11 cellular contexts compared by ENCODE assay signal in genomic region chr10:5691786-5692185, GRCh38. TPM values are rescaled to one million over a fixed set of nuclear protein-coding genes. Genes with fewer than 3 reads are reported as not detected.
DNase-seq lines count a peak whose midpoint lies in the region; ATAC-seq, FAIRE-seq and TF ChIP-seq lines count a peak whose summit lies in the region.
"Had no signal": no experiment of that assay in that cellular context is flagged by ENCODE, and none has a peak within 500 bp of the region (broad histone marks: within the 10 kb centered on the region; RNA-seq: fewer than 3 reads in every experiment).

No MANE protein-coding gene starts in this region.

- no peaks in the 10 kb centered on the region for H3K9me3 ChIP-seq in ectodermal cell (ENCODE audit: control insufficient read depth, low read length)
- H3K9me3 ChIP-seq in neural cell (ENCODE audit: low read length), result no peaks in the 10 kb centered on the region

- ATAC-seq in GM21737 (IDR thresholded peaks at IDR 0.05; ENCODE audit: unreplicated experiment), result no peak

- H3K27ac ChIP-seq in ectodermal cell (ENCODE audit: insufficient read depth, low read depth, low read length, poor library complexity, severe bottlenecking), result no peak overlapping the region
- H3K27ac ChIP-seq in neural cell (ENCODE audit: low read length), result no peak overlapping the region
- H3K27ac ChIP-seq: HL-60 had no signal

- peak overlapping the region; percentile 44 for H3K9ac ChIP-seq in neural cell (ENCODE audit: low read length)

- TF ChIP-seq EP300 in neural cell (conservative IDR thresholded peaks at IDR 0.05; ENCODE audit: poor library complexity, severe bottlenecking), result no peak

- H3K4me3 ChIP-seq in ectodermal cell (ENCODE audit: insufficient read depth, low read depth, low read length), result peak overlapping the region; percentile 66
- peak overlapping the region; percentile 70 for H3K4me3 ChIP-seq in neural cell (ENCODE audit: low read length)

- TF ChIP-seq RAD21 in neural cell (conservative IDR thresholded peaks at IDR 0.05), result no peak

- DNase-seq in GM18507 (ENCODE audit: extremely low spot score, insufficient read length, low read depth) (no peak), NCI-H526 treated with DMSO at 0.1 percent for 48 hours (lab: John Stamatoyannopoulos, UW) (peak; percentile 5), NCI-H2081 (lab: John Stamatoyannopoulos, UW) (no peak), NCI-H748 treated with DMSO at 0.1 percent for 48 hours (lab: John Stamatoyannopoulos, UW) (no peak)
- DNase-seq: dermis blood vessel endothelial cell, NCI-H2029, SIG-M5 had no signal

- WGBS in ectodermal cell, 2 experiments, result 71 to 74% methylated on average over 8 of the region's 8 CpGs

- no peak overlapping the region for H2AFZ ChIP-seq in neural cell (ENCODE audit: low read depth, low read length)

- no peaks in the 10 kb centered on the region for H3F3A ChIP-seq in neural cell (ENCODE audit: insufficient read depth, low read length, poor library complexity, severe bottlenecking)

- no peaks in the 10 kb centered on the region for H3K36me3 ChIP-seq in ectodermal cell (ENCODE audit: control insufficient read depth, insufficient read depth, low read length)
- H3K36me3 ChIP-seq in neural cell (ENCODE audit: insufficient read depth, low read length), result no peaks in the 10 kb centered on the region

- no peaks in the 10 kb centered on the region for H3K9me2 ChIP-seq in neural cell (ENCODE audit: insufficient read depth, low read length)

- peaks cover 8% of the 10 kb centered on the region for H3K4me1 ChIP-seq in ectodermal cell (ENCODE audit: control insufficient read depth, insufficient read depth, low read length)

- no peak for TF ChIP-seq CTCF in neural cell (IDR thresholded peaks at IDR 0.05; ENCODE audit: poor library complexity, severe bottlenecking)

- H3K27me3 ChIP-seq in ectodermal cell (ENCODE audit: control insufficient read depth, insufficient read depth, low read length, poor library complexity, severe bottlenecking), result no peaks in the 10 kb centered on the region
- H3K27me3 ChIP-seq in neural cell (ENCODE audit: insufficient read depth, low read depth, low read length), result no peaks in the 10 kb centered on the region

- H4K20me1 ChIP-seq in neural cell (ENCODE audit: insufficient read depth), result no peaks in the 10 kb centered on the region

- H3K79me2 ChIP-seq in neural cell (replicated peaks; ENCODE audit: insufficient read depth, low read length), result peaks cover 23% of the 10 kb centered on the region

- FAIRE-seq in GM18507 (lab: Jason Lieb, UNC), result peak; percentile 33

- H3K4me2 ChIP-seq in neural cell (ENCODE audit: low read length), result peak overlapping the region; percentile 62

TF ChIP-seq in neural cell, 6 proteins besides CTCF, POLR2A, EP300 and RAD21:
- TF ChIP-seq MXI1 (conservative IDR thresholded peaks at IDR 0.05; ENCODE audit: poor library complexity, severe bottlenecking) (no peak), EZH2 (IDR thresholded peaks at IDR 0.05; ENCODE audit: borderline replicate concordance, insufficient read depth, low read length, poor library complexity, severe bottlenecking) (no peak), TAF1 (IDR thresholded peaks at IDR 0.05; ENCODE audit: low read depth) (no peak), REST (IDR thresholded peaks at IDR 0.05; ENCODE audit: borderline replicate concordance) (no peak), SMC3 (conservative IDR thresholded peaks at IDR 0.05; ENCODE audit: poor library complexity) (no peak), POLR2AphosphoS5 (IDR thresholded peaks at IDR 0.05) (no peak)
TF ChIP-seq in neural cell: peak in this region for 0.

RNA-seq across cellular contexts. Expression of gene TASOR2, which starts 7.1 kb away (rescaled TPM):
- polyA plus RNA-seq in ectodermal cell (2013, experiment 1 of 4), result 30.3 TPM
- 37.7 TPM for polyA plus RNA-seq in ectodermal cell (2013, experiment 2 of 4)
- polyA plus RNA-seq in ectodermal cell (2013, experiment 3 of 4), result 27.7 TPM
- polyA plus RNA-seq in ectodermal cell (2013, experiment 4 of 4), result 31.0 TPM
- polyA plus RNA-seq in neural cell, result 26.1 and 28.6 TPM in 2 replicates
- polyA minus RNA-seq in neural cell, result 79.9 and 104 TPM in 2 replicates

RNA-seq across cellular contexts. Expression of gene ASB13, which starts 25.4 kb away (rescaled TPM):
- polyA plus RNA-seq in ectodermal cell (2013, experiment 1 of 4), result 19.8 TPM
- 21.2 TPM for polyA plus RNA-seq in ectodermal cell (2013, experiment 2 of 4)
- polyA plus RNA-seq in ectodermal cell (2013, experiment 3 of 4), result 17.2 TPM
- polyA plus RNA-seq in ectodermal cell (2013, experiment 4 of 4), result 16.7 TPM
- polyA plus RNA-seq in neural cell, result 4.7 and 5.6 TPM in 2 replicates
- 6.1 and 6.4 TPM in 2 replicates for polyA minus RNA-seq in neural cell
